In the genomic region with DNA sequence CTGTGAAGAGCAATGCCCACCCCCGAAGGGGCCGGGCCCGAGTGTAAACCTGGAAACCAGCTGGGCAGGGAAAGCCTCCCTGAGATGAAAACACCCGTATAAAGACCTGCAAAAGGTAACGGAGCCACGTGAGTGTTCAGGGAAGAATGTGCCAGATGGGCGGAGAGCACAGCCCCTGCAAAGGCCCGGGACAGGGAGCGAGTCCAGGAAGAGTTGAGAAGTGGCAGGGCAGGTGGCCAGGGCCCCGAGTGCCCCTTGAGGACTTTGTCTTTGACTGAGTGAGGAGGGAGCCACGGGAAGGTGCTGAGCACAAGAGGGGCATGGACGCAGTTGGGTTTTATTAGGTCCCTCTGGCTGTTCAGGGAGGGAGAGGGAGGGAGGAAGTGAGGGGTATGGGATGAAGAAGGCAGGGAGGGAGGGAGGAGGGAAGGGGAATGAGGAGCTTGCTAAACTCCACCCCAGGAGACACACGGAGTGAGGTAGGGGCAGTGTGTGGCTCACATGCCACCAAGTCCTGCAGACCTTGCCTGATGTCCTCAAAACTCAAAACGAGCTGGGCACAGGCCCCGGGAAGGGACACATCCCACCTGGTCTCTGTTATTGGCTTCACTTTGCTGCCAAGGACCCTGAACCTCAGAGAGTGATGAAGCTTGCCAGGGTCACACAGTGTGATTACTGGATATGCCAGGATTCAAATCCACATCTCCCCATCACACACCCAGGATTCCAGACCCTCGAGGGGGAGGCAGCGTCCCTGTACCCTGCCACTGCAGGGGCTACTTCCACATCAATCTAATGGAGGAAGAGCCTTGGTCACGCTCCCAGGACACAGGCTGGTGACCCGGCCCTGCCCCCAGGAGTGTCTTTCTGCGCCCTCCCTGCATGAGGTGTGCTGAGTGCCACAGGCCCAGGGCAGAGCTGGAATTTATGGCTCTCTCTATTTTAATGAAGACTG, we compare ENCODE assay signal across 30 cellular contexts. TPM values are rescaled to one million over a fixed set of nuclear protein-coding genes. Genes with fewer than 3 reads are reported as not detected.
DNase-seq lines count a peak whose midpoint lies in the region; ATAC-seq and TF ChIP-seq lines count a peak whose summit lies in the region.
"Had no signal": no experiment of that assay in that cellular context is flagged by ENCODE, and none has a peak within 500 bp of the region (broad histone marks: within the 10 kb centered on the region; RNA-seq: fewer than 3 reads in every experiment).

No MANE protein-coding gene starts in this region.

- no peak overlapping the region for H2BK15ac ChIP-seq in neuronal stem cell (ENCODE audit: low read length)

- ATAC-seq in Right ventricle myocardium superior (ENCODE audit: poor library complexity), result no peak
- ATAC-seq in left ventricle myocardium superior, result no peak
- ATAC-seq in GM19455 (IDR thresholded peaks at IDR 0.05; ENCODE audit: unreplicated experiment), result no peak
- ATAC-seq in GM19328 (IDR thresholded peaks at IDR 0.05; ENCODE audit: unreplicated experiment), result no peak
- ATAC-seq in activated CD8-positive, alpha-beta memory T cell treated with anti-CD3 and anti-CD28 coated beads, Interleukin-2, amount 10 ng/mL, durations not matched to agents 7 days and 5 days, result no peak
- ATAC-seq: CD8-positive, alpha-beta T cell; esophagus mucosa; naive thymus-derived CD4-positive, alpha-beta T cell had no signal

- peaks cover 0 to 2% of the 10 kb centered on the region in 2 donors for H3K4me1 ChIP-seq in neuronal stem cell (ENCODE audit: control insufficient read depth in 2 of 2, insufficient read depth in 1 of 2, low read depth in 1 of 2, low read length in 2 of 2)
- H3K4me1 ChIP-seq: SJCRH30, testis had no signal

- H3K4ac ChIP-seq in neuronal stem cell (ENCODE audit: low read length), result no peak overlapping the region

- peak overlapping the region; percentile 76 for H3K23ac ChIP-seq in neuronal stem cell (ENCODE audit: low read depth, low read length, poor library complexity)

- H2BK12ac ChIP-seq in neuronal stem cell (ENCODE audit: low read length), result no peak overlapping the region

- no peak for TF ChIP-seq CTCF in VCaP (conservative IDR thresholded peaks at IDR 0.05)

- H3K79me1 ChIP-seq in neuronal stem cell (ENCODE audit: low read depth, low read length), result peaks cover 1% of the 10 kb centered on the region

- peak; percentile 30 for DNase-seq in Right ventricle myocardium superior
- DNase-seq in left ventricle myocardium superior, result no peak
- DNase-seq in neuronal stem cell (ENCODE audit: low spot score), result no peak
- no peak for DNase-seq in activated CD8-positive, alpha-beta memory T cell treated with anti-CD3 and anti-CD28 coated beads, Interleukin-2, amount 10 ng/mL, durations not matched to agents 7 days and 5 days
- DNase-seq: ACHN; activated CD4-positive, alpha-beta T cell treated with anti-CD3 and anti-CD28 coated beads for 4 hours; activated T-cell treated with anti-CD3 and anti-CD28 coated beads for 4 hours; CD8-positive, alpha-beta T cell; DMS 273 treated with DMSO at 0.1 percent for 48 hours; midbrain; naive thymus-derived CD4-positive, alpha-beta T cell; NCI-H1092; NCI-H187; NCI-H526; nucleus accumbens; SJCRH30; SW 1271; T-helper 9 cell; testis; WERI-Rb-1 had no signal

- H4K8ac ChIP-seq in neuronal stem cell (ENCODE audit: low read depth, low read length), result peak overlapping the region; percentile 52

- no peaks in the 10 kb centered on the region for H3K9me3 ChIP-seq in neuronal stem cell (replicated peaks in 1 of 2; ENCODE audit: control insufficient read depth in 2 of 2, insufficient read depth in 1 of 2, low read depth in 1 of 2, low read length in 2 of 2)
- H3K9me3 ChIP-seq: SJCRH30, testis had no signal

- H3K27ac Mint-ChIP-seq in activated CD8-positive, alpha-beta memory T cell treated with anti-CD3 and anti-CD28 coated beads, Interleukin-2, amount 10 ng/mL, durations not matched to agents 7 days and 5 days, result no peak overlapping the region
- H3K27ac Mint-ChIP-seq: activated T-helper 2 cell treated with anti-CD3 and anti-CD28 coated beads, Interferon-gamma antibody, Interleukin-2, Interleukin-4, amounts not matched to agents 10 μg/mL and 5 μg/mL and 100 μg/mL, durations not matched to agents 14 hours and 24 hours and 36 hours; CD8-positive, alpha-beta T cell; dendritic cell treated with granulocyte-macrophage colony-stimulating factor and Interleukin-4, amounts not matched to agents 40 ng/mL and 50 ng/mL, for 4 days; naive thymus-derived CD4-positive, alpha-beta T cell; stimulated activated naive CD8-positive, alpha-beta T cell treated with anti-CD3 and anti-CD28 coated beads, Interleukin-15, Interleukin-2, amounts not matched to agents 100 ng/mL and 50 ng/mL, for 24 hours had no signal

- H3K4me3 Mint-ChIP-seq in activated CD8-positive, alpha-beta memory T cell treated with anti-CD3 and anti-CD28 coated beads, Interleukin-2, amount 10 ng/mL, durations not matched to agents 7 days and 5 days, result no peak overlapping the region
- H3K4me3 Mint-ChIP-seq: B cell; CD8-positive, alpha-beta T cell; dendritic cell treated with granulocyte-macrophage colony-stimulating factor and Interleukin-4, amounts not matched to agents 40 ng/mL and 50 ng/mL, for 4 days; naive thymus-derived CD4-positive, alpha-beta T cell; stimulated activated naive CD8-positive, alpha-beta T cell treated with anti-CD3 and anti-CD28 coated beads, Interleukin-15, Interleukin-2, amounts not matched to agents 100 ng/mL and 50 ng/mL, for 24 hours had no signal

- no peak overlapping the region for H2BK120ac ChIP-seq in neuronal stem cell (ENCODE audit: low read depth, low read length)

- H3K4me3 ChIP-seq in neuronal stem cell (ENCODE audit: low read length in 2 of 2), result no peak overlapping the region
- H3K4me3 ChIP-seq: K562, SJCRH30, skin epidermis, testis had no signal

- H3K9me3 Mint-ChIP-seq in activated CD8-positive, alpha-beta memory T cell treated with anti-CD3 and anti-CD28 coated beads, Interleukin-2, amount 10 ng/mL, durations not matched to agents 7 days and 5 days (ENCODE audit: low read depth), result no peaks in the 10 kb centered on the region
- H3K9me3 Mint-ChIP-seq: activated T-helper 2 cell treated with anti-CD3 and anti-CD28 coated beads, Interferon-gamma antibody, Interleukin-2, Interleukin-4, amounts not matched to agents 10 μg/mL and 5 μg/mL and 100 μg/mL, durations not matched to agents 14 hours and 24 hours and 36 hours; CD8-positive, alpha-beta T cell; dendritic cell treated with granulocyte-macrophage colony-stimulating factor and Interleukin-4, amounts not matched to agents 40 ng/mL and 50 ng/mL, for 4 days; naive thymus-derived CD4-positive, alpha-beta T cell; stimulated activated naive CD8-positive, alpha-beta T cell treated with anti-CD3 and anti-CD28 coated beads, Interleukin-15, Interleukin-2, amounts not matched to agents 100 ng/mL and 50 ng/mL, for 24 hours had no signal

- no peaks in the 10 kb centered on the region for H3K36me3 Mint-ChIP-seq in activated CD8-positive, alpha-beta memory T cell treated with anti-CD3 and anti-CD28 coated beads, Interleukin-2, amount 10 ng/mL, durations not matched to agents 7 days and 5 days
- H3K36me3 Mint-ChIP-seq: CD8-positive, alpha-beta T cell; naive thymus-derived CD4-positive, alpha-beta T cell had no signal

- H3K27ac ChIP-seq in VCaP (peak overlapping the region; percentile 65), neuronal stem cell (replicated peaks; ENCODE audit: low read length) (no peak overlapping the region)
- H3K27ac ChIP-seq: SJCRH30, skin epidermis, testis, WERI-Rb-1 had no signal

- H3K14ac ChIP-seq in neuronal stem cell (ENCODE audit: low read length), result peak overlapping the region; percentile 58

- no peak overlapping the region for H3K18ac ChIP-seq in neuronal stem cell (ENCODE audit: low read length)

- no peak overlapping the region for H4K91ac ChIP-seq in neuronal stem cell (ENCODE audit: low read depth, low read length, poor library complexity)

- H3K4me2 ChIP-seq in neuronal stem cell (ENCODE audit: insufficient read depth, low read length, poor library complexity, severe bottlenecking), result no peak overlapping the region

- H3K27me3 ChIP-seq in neuronal stem cell (ENCODE audit: control insufficient read depth in 3 of 3, insufficient read depth in 3 of 3, low read depth in 1 of 3, low read length in 3 of 3), result peaks cover 0 to 12% (median 0%) of the 10 kb centered on the region in 3 experiments
- H3K27me3 ChIP-seq: testis had no signal

- no peak overlapping the region for H3K9ac ChIP-seq in neuronal stem cell (ENCODE audit: low read depth, low read length, poor library complexity)

- H3K4me1 Mint-ChIP-seq in activated CD8-positive, alpha-beta memory T cell treated with anti-CD3 and anti-CD28 coated beads, Interleukin-2, amount 10 ng/mL, durations not matched to agents 7 days and 5 days, result no peaks in the 10 kb centered on the region
- H3K4me1 Mint-ChIP-seq: naive thymus-derived CD4-positive, alpha-beta T cell had no signal

- CTCF ChIA-PET in activated CD8-positive, alpha-beta memory T cell treated with anti-CD3 and anti-CD28 coated beads, Interleukin-2, amount 10 ng/mL, durations not matched to agents 7 days and 5 days (lab: Charles Lee), result no interaction called here

- WGBS in neuronal stem cell (ENCODE audit: extremely low coverage in 2 of 2, insufficient read length in 2 of 2, insufficient replicate concordance in 1 of 2), 2 donors, result no CpG with 5 or more reads among the region's 20 CpGs

- peaks cover 17% of the 10 kb centered on the region for H3K27me3 Mint-ChIP-seq in activated CD8-positive, alpha-beta memory T cell treated with anti-CD3 and anti-CD28 coated beads, Interleukin-2, amount 10 ng/mL, durations not matched to agents 7 days and 5 days
- H3K27me3 Mint-ChIP-seq: B cell; stimulated activated naive CD8-positive, alpha-beta T cell treated with anti-CD3 and anti-CD28 coated beads, Interleukin-15, Interleukin-2, amounts not matched to agents 100 ng/mL and 50 ng/mL, for 24 hours had no signal

- H2AFZ ChIP-seq in neuronal stem cell (ENCODE audit: low read length), result no peak overlapping the region

- no peaks in the 10 kb centered on the region for H3K36me3 ChIP-seq in neuronal stem cell (replicated peaks in 1 of 2; ENCODE audit: control insufficient read depth in 2 of 2, insufficient read depth in 2 of 2, low read length in 2 of 2)
- H3K36me3 ChIP-seq: SJCRH30, WERI-Rb-1 had no signal

- no peak overlapping the region for H2AK5ac ChIP-seq in neuronal stem cell (ENCODE audit: low read depth, low read length)

- intact Hi-C loops in Right ventricle myocardium superior (cut with DNase I), result no loop called here
- intact Hi-C loops in left ventricle myocardium superior (cut with micrococcal nuclease), result no loop called here

- H2BK5ac ChIP-seq in neuronal stem cell (ENCODE audit: low read length), result no peak overlapping the region

RNA-seq across cellular contexts. Expression of a gene that starts 49.1 kb away (rescaled TPM):
- total RNA-seq in Right ventricle myocardium superior, result 78.6 TPM
- total RNA-seq in left ventricle myocardium superior, result 95.1 TPM
- 22.0 TPM for polyA plus RNA-seq in neuronal stem cell (2013, experiment 1 of 2)
- polyA plus RNA-seq in neuronal stem cell (2013, experiment 2 of 2), result 22.8 TPM
- 10 to 100 TPM; 37.6 to 71.4 TPM for total RNA-seq in activated CD8-positive, alpha-beta memory T cell treated with anti-CD3 and anti-CD28 coated beads, Interleukin-2, amount 10 ng/mL, durations not matched to agents 7 days and 5 days
